In the genomic region with DNA sequence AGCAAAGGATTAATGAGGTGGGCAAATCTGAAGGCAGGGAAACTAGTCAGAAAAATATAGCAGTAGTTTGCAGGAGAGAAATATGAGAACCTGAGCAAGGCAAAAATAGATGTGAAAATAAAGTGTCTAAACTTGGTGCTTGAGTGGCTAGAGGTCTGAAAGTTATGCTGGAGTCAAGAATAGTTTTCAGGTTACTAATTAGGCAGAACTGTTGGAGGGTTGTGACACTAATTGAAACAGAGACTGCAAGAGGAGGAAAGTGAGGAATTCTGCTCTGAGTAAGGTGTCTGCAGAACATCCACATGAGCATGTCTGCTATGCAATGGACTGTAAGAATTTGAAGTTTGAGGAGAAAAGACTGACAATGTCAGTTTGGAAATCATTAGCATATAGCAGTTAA, we compare ENCODE assay signal across 21 cellular contexts.
DNase-seq lines count a peak whose midpoint lies in the region; ATAC-seq and TF ChIP-seq lines count a peak whose summit lies in the region.
"Had no signal": no experiment of that assay in that cellular context is flagged by ENCODE, and none has a peak within 500 bp of the region (broad histone marks: within the 10 kb centered on the region; RNA-seq: fewer than 3 reads in every experiment).

No MANE protein-coding gene starts in this region.

- peak overlapping the region; percentile 34; the same call in 1 of the 2 replicates for H3K4me2 ChIP-seq in KMS-11
- H3K4me2 ChIP-seq: A549, GM23338 had no signal

- TF ChIP-seq CTCF in KMS-11 (conservative IDR thresholded peaks at IDR 0.05; ENCODE audit: low read depth, low read length) (no peak), sigmoid colon (IDR thresholded peaks at IDR 0.05) (no peak)

- H3K79me2 ChIP-seq in KMS-11 (ENCODE audit: insufficient read depth, low read depth): no peaks in the 10 kb centered on the region

- no peaks in the 10 kb centered on the region for H4K20me1 ChIP-seq in KMS-11 (ENCODE audit: insufficient read depth)

- H3K36me3 ChIP-seq in KMS-11 (ENCODE audit: insufficient read depth) (no peaks in the 10 kb centered on the region), sigmoid colon (no peaks in the 10 kb centered on the region)
- H3K36me3 ChIP-seq: HAP-1, MG63 had no signal

- intact Hi-C loops in sigmoid colon (cut with DNase I): no loop called here

- no peak overlapping the region for H2AFZ ChIP-seq in KMS-11 (ENCODE audit: low read depth)
- H2AFZ ChIP-seq: GM23338 had no signal

- no peak for TF ChIP-seq EP300 in sigmoid colon (IDR thresholded peaks at IDR 0.05)

- DNase-seq in left kidney (ENCODE audit: low read depth, low spot score): peak; percentile 9
- DNase-seq in NCI-H1930 (lab: John Stamatoyannopoulos, UW): no peak
- no peak for DNase-seq in sigmoid colon
- DNase-seq in NCI-H345 (lab: John Stamatoyannopoulos, UW): no peak
- DNase-seq: DMS53, GDM1, MG63, NCI-H1092, NCI-H1436, NCI-H187 treated with DMSO at 0.1 percent for 48 hours, NCI-H524 treated with DMSO at 0.1 percent for 48 hours, NCI-H82, PC-3, Right ventricle myocardium superior had no signal

- TF ChIP-seq POLR2A in sigmoid colon (IDR thresholded peaks at IDR 0.05): no peak

- no peak overlapping the region for H3K9ac ChIP-seq in KMS-11

- H3K27me3 ChIP-seq in KMS-11 (ENCODE audit: insufficient read depth, low read depth) (no peaks in the 10 kb centered on the region), sigmoid colon (no peaks in the 10 kb centered on the region)
- H3K27me3 ChIP-seq: MG63 had no signal

- no peaks in the 10 kb centered on the region for H3K9me3 ChIP-seq in sigmoid colon
- H3K9me3 ChIP-seq: A549, HAP-1, MG63 had no signal

- ATAC-seq in GM18508 (IDR thresholded peaks at IDR 0.05; ENCODE audit: insufficient read depth, unreplicated experiment) (peak; percentile 79), GM21717 (IDR thresholded peaks at IDR 0.05; ENCODE audit: unreplicated experiment) (peak; percentile 67), HG02970 (IDR thresholded peaks at IDR 0.05; ENCODE audit: low FRiP score, unreplicated experiment) (no peak)
- ATAC-seq: A549, GM23338, PC-3 had no signal

- H3K4me3 ChIP-seq in KMS-11 (IDR thresholded peaks at IDR 0.05; ENCODE audit: insufficient read depth, low read depth, low read length) (no peak overlapping the region), sigmoid colon (no peak overlapping the region)
- H3K4me3 ChIP-seq: A549, GM23338, HAP-1, MG63 had no signal

- peak overlapping the region; percentile 7; the same call in 1 of the 2 replicates for H3K27ac ChIP-seq in KMS-11
- H3K27ac ChIP-seq in sigmoid colon: no peak overlapping the region
- H3K27ac ChIP-seq: A549 had no signal

- H3K4me1 ChIP-seq in KMS-11 (ENCODE audit: low read depth, poor library complexity, severe bottlenecking): peaks cover 34% of the 10 kb centered on the region
- H3K4me1 ChIP-seq in sigmoid colon: no peaks in the 10 kb centered on the region
- H3K4me1 ChIP-seq: A549, HAP-1 had no signal
